In genomic region chr5:159783731-159784247, GRCh38 we compare ENCODE assay signal across 21 cellular contexts.
"Had no signal": no experiment of that assay in that cellular context is flagged by ENCODE, and none has a peak within 500 bp of the region (broad histone marks: within the 10 kb centered on the region; RNA-seq: fewer than 3 reads in every experiment).

No MANE protein-coding gene starts in this region.

- H3K36me3 ChIP-seq: colonic mucosa, heart right ventricle, left ventricle myocardium inferior, lower lobe of right lung, prostate gland, right lobe of liver, stomach, thyroid gland, upper lobe of left lung, uterus had no signal

- H3K9me3 ChIP-seq: colonic mucosa, heart right ventricle, left ventricle myocardium inferior, lower lobe of right lung, prostate gland, right lobe of liver, stomach, thyroid gland, upper lobe of left lung, uterus had no signal

- H3K79me2 ChIP-seq: parathyroid adenoma had no signal

- H3K4me1 ChIP-seq: colonic mucosa, parathyroid adenoma, prostate gland, right lobe of liver had no signal

- H3K4me3 ChIP-seq: colonic mucosa, heart right ventricle, left ventricle myocardium inferior, lower lobe of right lung, prostate gland, right lobe of liver, stomach, thyroid gland, upper lobe of left lung, uterus had no signal

- ATAC-seq: heart right ventricle; lower lobe of right lung; natural killer cell treated with Interleukin-12 subunit alpha and Interleukin-12 subunit beta and Interleukin-15 and Interleukin-18, amount 100 ng/mL, for 72 hours; right lobe of liver had no signal

- H3K27ac Mint-ChIP-seq: natural killer cell treated with Interleukin-12 subunit alpha and Interleukin-12 subunit beta and Interleukin-15 and Interleukin-18, amount 100 ng/mL, for 72 hours had no signal

- H3K36me3 Mint-ChIP-seq: natural killer cell treated with Interleukin-12 subunit alpha and Interleukin-12 subunit beta and Interleukin-15 and Interleukin-18, amount 100 ng/mL, for 72 hours had no signal

- H3K4me3 Mint-ChIP-seq: natural killer cell treated with Interleukin-12 subunit alpha and Interleukin-12 subunit beta and Interleukin-15 and Interleukin-18, amount 100 ng/mL, for 72 hours had no signal

- H3K9ac ChIP-seq: parathyroid adenoma had no signal

- H3K27me3 ChIP-seq: colonic mucosa, right lobe of liver, thyroid gland, upper lobe of left lung, uterus had no signal

- H2AFZ ChIP-seq: parathyroid adenoma had no signal

- H3K9me3 Mint-ChIP-seq: natural killer cell treated with Interleukin-12 subunit alpha and Interleukin-12 subunit beta and Interleukin-15 and Interleukin-18, amount 100 ng/mL, for 72 hours had no signal

- H3K27ac ChIP-seq: colonic mucosa, heart right ventricle, left ventricle myocardium inferior, lower lobe of right lung, parathyroid adenoma, prostate gland, right lobe of liver, stomach, thyroid gland, upper lobe of left lung, uterus had no signal

- DNase-seq: colonic mucosa; dermis blood vessel endothelial cell; erythroblast; heart right ventricle; hypothalamus; islet precursor cell; left ventricle myocardium inferior; lower lobe of right lung; mesenchymal stem cell; midbrain; occipital lobe; right lobe of liver; stimulated activated naive CD4-positive, alpha-beta T cell; stomach; substantia nigra; thyroid gland; upper lobe of left lung; uterus had no signal
